Comparison of ENCODE assay signal across 16 cellular contexts in genomic region chr9:91884746-91885687, GRCh38.
A peak's percentile ranks its signal among the peaks of the same experiment; 100 is the strongest.
DNase-seq lines count a peak whose midpoint lies in the region; ATAC-seq and TF ChIP-seq lines count a peak whose summit lies in the region.
"Had no signal": no experiment of that assay in that cellular context is flagged by ENCODE, and none has a peak within 500 bp of the region (broad histone marks: within the 10 kb centered on the region; RNA-seq: fewer than 3 reads in every experiment).

No MANE protein-coding gene starts in this region.

- H3K9ac ChIP-seq in IMR-90 (ENCODE audit: low read depth, low read length) (no peak overlapping the region), fibroblast of lung (ENCODE audit: insufficient read depth, low read length) (no peak overlapping the region), stomach smooth muscle (ENCODE audit: low read length in 2 of 2) (no peak overlapping the region)

- H2AFZ ChIP-seq in IMR-90 (replicated peaks; ENCODE audit: low read length, poor library complexity) (peak overlapping the region; percentile 69), fibroblast of lung (ENCODE audit: low read length) (no peak overlapping the region)

- ATAC-seq in IMR-90 (ENCODE audit: low read depth) (no peak; the same call in 1 of the 2 replicates), HG03460 (IDR thresholded peaks at IDR 0.05; ENCODE audit: unreplicated experiment) (no peak), right cardiac atrium (no peak)

- H2BK120ac ChIP-seq in IMR-90 (ENCODE audit: low read depth, low read length) = peak overlapping the region; percentile 8

- 0 out of 2 replicates have a peak overlapping the region, but pooled peaks have one; percentile 39 for H3K14ac ChIP-seq in IMR-90 (replicated peaks; ENCODE audit: low read depth, low read length)

- peak overlapping the region in 1 of 2 experiments; percentile 38; a peak in 2 of 4 replicates for H4K8ac ChIP-seq in IMR-90 (ENCODE audit: low read depth in 2 of 2, low read length in 2 of 2)

- H2AK5ac ChIP-seq in IMR-90 (ENCODE audit: low read depth, low read length) = no peak overlapping the region

- H3K27me3 ChIP-seq in IMR-90 (ENCODE audit: control insufficient read depth, insufficient read depth, low read length) = no peaks in the 10 kb centered on the region
- no peaks in the 10 kb centered on the region for H3K27me3 ChIP-seq in fibroblast of lung (ENCODE audit: control insufficient read depth, insufficient read depth, low read length)
- H3K27me3 ChIP-seq in stomach smooth muscle (ENCODE audit: control insufficient read depth in 1 of 2, insufficient read depth in 2 of 2, low read length in 2 of 2) = no peaks in the 10 kb centered on the region
- no peaks in the 10 kb centered on the region for H3K27me3 ChIP-seq in right cardiac atrium (ENCODE audit: control insufficient read depth, insufficient read depth)

- no peak for TF ChIP-seq RAD21 in IMR-90 (IDR thresholded peaks at IDR 0.05; ENCODE audit: low read length)

- TF ChIP-seq CTCF in IMR-90 (conservative IDR thresholded peaks at IDR 0.05; ENCODE audit: low read depth, low read length) (no peak), fibroblast of lung (conservative IDR thresholded peaks at IDR 0.05 in 1 of 2, IDR thresholded peaks at IDR 0.05 in 1 of 2; ENCODE audit: low read depth in 1 of 2, low read length in 2 of 2) (no peak)

- in situ Hi-C loops in IMR-90 (cut with MboI; ENCODE audit: low sequenced_read_pairs) = no loop called here

- H4K20me1 ChIP-seq in IMR-90 (ENCODE audit: insufficient read depth, low read length) (no peaks in the 10 kb centered on the region), fibroblast of lung (ENCODE audit: control insufficient read depth, extremely low read depth, insufficient read depth, low read length) (no peaks in the 10 kb centered on the region)

- no peak overlapping the region for H2BK5ac ChIP-seq in IMR-90 (ENCODE audit: low read depth, low read length, poor library complexity, severe bottlenecking)

- no CpG with 5 or more reads among the region's 12 CpGs for WGBS in IMR-90 (ENCODE audit: extremely low coverage in 2 of 2, insufficient read length in 1 of 2), 2 experiments
- 22 to 64% methylated on average over 3 to 7 of the region's 12 CpGs for WGBS in mesodermal cell (ENCODE audit: insufficient coverage in 2 of 2), 2 experiments
- 72% methylated on average over 12 of the region's 12 CpGs for WGBS in right cardiac atrium

- peaks cover 3% of the 10 kb centered on the region; the same call in 1 of the 2 replicates for H3K9me1 ChIP-seq in IMR-90 (ENCODE audit: insufficient read depth, low read length)

- peak overlapping the region; percentile 46; the same call in 1 of the 2 replicates for H3K4ac ChIP-seq in IMR-90 (ENCODE audit: low read depth, low read length)

- CTCF ChIA-PET in IMR-90 (lab: Yijun Ruan, JAX) = no interaction called here

- peak overlapping the region; percentile 7; the same call in 1 of the 2 replicates for H4K91ac ChIP-seq in IMR-90 (ENCODE audit: insufficient read depth, low read depth, low read length)

- H3K36me3 ChIP-seq in IMR-90 (ENCODE audit: control insufficient read depth, insufficient read depth, low read length) (peaks cover 8% of the 10 kb centered on the region; the same call in 1 of the 2 replicates), fibroblast of lung (ENCODE audit: control insufficient read depth, insufficient read depth, low read length) (no peaks in the 10 kb centered on the region), mesodermal cell (ENCODE audit: control insufficient read depth, insufficient read depth, low read length) (no peaks in the 10 kb centered on the region), stomach smooth muscle (ENCODE audit: control insufficient read depth in 2 of 2, insufficient read depth in 2 of 2, low read length in 2 of 2) (no peaks in the 10 kb centered on the region)

- no peak overlapping the region for H3K4me2 ChIP-seq in IMR-90 (ENCODE audit: low read depth, low read length)
- H3K4me2 ChIP-seq in fibroblast of lung (ENCODE audit: extremely low read depth, insufficient read depth, low read length) = no peak overlapping the region

- no peaks in the 10 kb centered on the region for H3K79me1 ChIP-seq in IMR-90 (ENCODE audit: low read depth in 1 of 2, low read length in 2 of 2)

- no peak overlapping the region for H3K4me3 ChIP-seq in IMR-90 (ENCODE audit: insufficient read depth, low read depth, low read length)
- H3K4me3 ChIP-seq in fibroblast of lung (replicated peaks in 1 of 4; ENCODE audit: control extremely low read depth in 1 of 4, insufficient read depth in 1 of 4, low read depth in 3 of 4, low read length in 4 of 4) = no peak overlapping the region
- no peak overlapping the region for H3K4me3 ChIP-seq in mesodermal cell (ENCODE audit: extremely low read depth, insufficient read depth, low read length, poor library complexity, severe bottlenecking)
- H3K4me3 ChIP-seq in stomach smooth muscle (ENCODE audit: low read length in 2 of 2) = no peak overlapping the region
- H3K4me3 ChIP-seq in right cardiac atrium (ENCODE audit: low read length) = no peak overlapping the region

- no peaks in the 10 kb centered on the region for H3K9me3 ChIP-seq in IMR-90 (ENCODE audit: control insufficient read depth, insufficient read depth, low read length)
- H3K9me3 ChIP-seq in fibroblast of lung (ENCODE audit: control insufficient read depth, insufficient read depth, low read depth, low read length) = no peaks in the 10 kb centered on the region
- no peaks in the 10 kb centered on the region for H3K9me3 ChIP-seq in mesodermal cell (ENCODE audit: control insufficient read depth, low read length)
- no peaks in the 10 kb centered on the region for H3K9me3 ChIP-seq in stomach smooth muscle (ENCODE audit: control insufficient read depth in 2 of 2, low read length in 2 of 2)
- H3K9me3 ChIP-seq in right cardiac atrium (ENCODE audit: control insufficient read depth, low read length) = no peaks in the 10 kb centered on the region

- POLR2A ChIA-PET in IMR-90 (lab: Charles Lee; ENCODE audit: unreplicated experiment) = no interaction called here

- no peaks in the 10 kb centered on the region for H3K79me2 ChIP-seq in fibroblast of lung (ENCODE audit: control insufficient read depth, insufficient read depth, low read length)

- no peak overlapping the region; the same call in 1 of the 2 replicates for H4K5ac ChIP-seq in IMR-90 (ENCODE audit: low read depth, low read length)

- H3K27ac ChIP-seq in IMR-90 (ENCODE audit: insufficient read depth, low read length) = no peak overlapping the region; the same call in 1 of the 2 replicates
- H3K27ac ChIP-seq in fibroblast of lung (ENCODE audit: insufficient read depth, low read length) = peak overlapping the region; percentile 61
- peak overlapping the region; percentile 48 for H3K27ac ChIP-seq in mesodermal cell (ENCODE audit: low read depth, low read length, severe bottlenecking)
- H3K27ac ChIP-seq in stomach smooth muscle (ENCODE audit: low read length) = peak overlapping the region; percentile 41
- H3K27ac ChIP-seq in right cardiac atrium (ENCODE audit: low read length) = no peak overlapping the region

- no peak overlapping the region; the same call in 1 of the 2 replicates for H3K18ac ChIP-seq in IMR-90 (ENCODE audit: low read depth, low read length)

- no peak for TF ChIP-seq POLR2A in IMR-90 (IDR thresholded peaks at IDR 0.05; ENCODE audit: low read depth, low read length)

- H2BK20ac ChIP-seq in IMR-90 (ENCODE audit: low read depth, low read length) = peak overlapping the region; percentile 12; the same call in 1 of the 2 replicates

- H2BK15ac ChIP-seq in IMR-90 (ENCODE audit: low read depth, low read length) = peak overlapping the region; percentile 40; the same call in 1 of the 3 replicates

- no TSS peak for BruUV-seq in IMR-90 (replicated peaks; lab: Mats Ljungman, UMichigan)

- peak overlapping the region; percentile 16 for H2AK9ac ChIP-seq in IMR-90 (replicated peaks; ENCODE audit: low read depth, low read length, poor library complexity)

- H3K4me1 ChIP-seq in IMR-90 (ENCODE audit: control insufficient read depth, insufficient read depth, low read length) = peaks cover 21% of the 10 kb centered on the region; the same call in 1 of the 2 replicates
- peaks cover 7% of the 10 kb centered on the region for H3K4me1 ChIP-seq in fibroblast of lung (ENCODE audit: control insufficient read depth, extremely low read depth, insufficient read depth, low read length)
- peaks cover 23% of the 10 kb centered on the region for H3K4me1 ChIP-seq in mesodermal cell (ENCODE audit: control insufficient read depth, insufficient read depth, low read length, poor library complexity, severe bottlenecking)
- H3K4me1 ChIP-seq in stomach smooth muscle (ENCODE audit: control insufficient read depth, insufficient read depth, low read length) = peaks cover 23% of the 10 kb centered on the region
- H3K4me1 ChIP-seq in right cardiac atrium (ENCODE audit: control insufficient read depth, insufficient read depth, low read length) = no peaks in the 10 kb centered on the region

- H3K23ac ChIP-seq in IMR-90 (ENCODE audit: low read depth, low read length) = no peak overlapping the region

- DNase-seq in IMR-90 (peak; percentile 55), fibroblast of lung (ENCODE audit: low read depth in 2 of 2) (peak; percentile 27 to 47), right cardiac atrium (no peak), COR-L47 (lab: John Stamatoyannopoulos, UW) (no peak)
- DNase-seq in activated T-cell treated with anti-CD3 and anti-CD28 coated beads, Interleukin-2, amount 50 U/mL, for 1 hour = no peak
- DNase-seq: activated CD4-positive, alpha-beta T cell treated with anti-CD3 and anti-CD28 coated beads, Interleukin-2, amount 10 ng/mL, durations not matched to agents 24 days and 14 days; activated T-cell treated with anti-CD3 and anti-CD28 coated beads, Interleukin-2, amount 50 U/mL, for 48 hours; amniotic stem cell; C1 segment of cervical spinal cord; NCI-H2081 treated with DMSO at 0.1 percent for 48 hours; retina; stimulated activated CD4-positive, alpha-beta T cell treated with anti-CD3 and anti-CD28 coated beads, Interleukin-2, amount 100 ng/mL, for 48 hours; trophoblast cell had no signal

- no peak overlapping the region for H3K56ac ChIP-seq in IMR-90 (ENCODE audit: extremely low read depth, insufficient read depth, low read length)

- dilution Hi-C loops in IMR-90 (cut with HindIII; ENCODE audit: low sequenced_read_pairs, unreplicated experiment) = no loop called here

- intact Hi-C loops in IMR-90 (cut with micrococcal nuclease) = no loop called here
- intact Hi-C loops in right cardiac atrium (cut with DNase I) = no loop called here

TF ChIP-seq in IMR-90, 13 proteins besides CTCF, POLR2A, EP300 and RAD21 (continues in another document):
- no peak for TF ChIP-seq MAFK (IDR thresholded peaks at IDR 0.05; ENCODE audit: low read depth, low read length)
- TF ChIP-seq RFX5 (IDR thresholded peaks at IDR 0.05; ENCODE audit: low read depth, low read length) = no peak

Comparison
In these comparisons a context has a peak if more than half of its experiments do, and no peak if none do; other contexts are left out.
1. DNase-seq: peak in IMR-90 (single experiment) and fibroblast of lung (2 of 2); none in activated T-cell treated with anti-CD3 and anti-CD28 coated beads, Interleukin-2, amount 50 U/mL, for 1 hour (single experiment), right cardiac atrium (0 of 3) and COR-L47 (single experiment).
2. H3K27ac ChIP-seq: peak in fibroblast of lung (single experiment), mesodermal cell (single experiment) and stomach smooth muscle (single experiment); none in IMR-90 (single experiment) and right cardiac atrium (single experiment).